In genomic region chr3:194287977-194288706, GRCh38 we compare ENCODE assay signal across 1 cellular context.
TF ChIP-seq lines count a peak whose summit lies in the region.

No MANE protein-coding gene starts in this region.

TF ChIP-seq in GM23338, 12 proteins besides CTCF, POLR2A, EP300 and RAD21 (continued from another document):
- TF ChIP-seq REST (IDR thresholded peaks at IDR 0.05; ENCODE audit: unreplicated experiment): no peak
- TF ChIP-seq CREB1 (CRISPR knock-in tag; IDR thresholded peaks at IDR 0.05; ENCODE audit: low read depth): no peak
- no peak for TF ChIP-seq ZNF331 (CRISPR knock-in tag; IDR thresholded peaks at IDR 0.05; ENCODE audit: low read depth)
- TF ChIP-seq EZH2phosphoT487 (IDR thresholded peaks at IDR 0.05; ENCODE audit: unreplicated experiment): no peak
- TF ChIP-seq ZNF462 (CRISPR knock-in tag; IDR thresholded peaks at IDR 0.05): no peak
- TF ChIP-seq POLR2AphosphoS5 (IDR thresholded peaks at IDR 0.05; ENCODE audit: low read depth): no peak
